In the genomic region with DNA sequence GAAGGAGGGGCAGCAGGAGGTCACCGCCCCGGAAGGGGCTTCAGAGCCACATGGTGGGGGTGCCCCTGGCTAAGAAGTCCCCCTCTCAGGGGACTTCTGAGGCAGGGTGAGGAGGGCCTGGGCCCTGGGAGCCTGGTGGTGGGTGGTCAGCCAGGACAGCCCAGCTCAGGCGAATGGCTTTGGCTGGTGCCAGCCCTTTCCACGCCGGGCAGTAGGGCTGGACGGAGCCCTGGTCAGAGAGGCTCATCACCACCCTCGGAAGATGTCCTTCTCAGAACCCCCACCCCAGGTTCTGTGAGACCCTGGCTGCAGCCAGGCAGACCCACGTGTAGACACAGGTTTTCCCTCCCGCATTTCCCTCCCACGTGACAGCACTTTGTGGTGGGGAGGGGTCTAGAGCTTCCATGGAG, we compare ENCODE assay signal across 24 cellular contexts.
"Had no signal": no experiment of that assay in that cellular context is flagged by ENCODE, and none has a peak within 500 bp of the region (broad histone marks: within the 10 kb centered on the region; RNA-seq: fewer than 3 reads in every experiment).

No MANE protein-coding gene starts in this region.

- H3K27me3 ChIP-seq: heart left ventricle, spleen, testis, vagina had no signal

- H3K36me3 ChIP-seq: vagina, WERI-Rb-1 had no signal

- H3K36me3 Mint-ChIP-seq: activated naive CD4-positive, alpha-beta T cell treated with anti-CD3 and anti-CD28 coated beads, Interleukin-2, amount 50 U/mL, for 24 hours; memory B cell; naive thymus-derived CD4-positive, alpha-beta T cell had no signal

- H3K4me3 ChIP-seq: heart left ventricle, spleen, testis, vagina had no signal

- H3K27ac Mint-ChIP-seq: activated naive CD4-positive, alpha-beta T cell treated with anti-CD3 and anti-CD28 coated beads, Interleukin-2, amount 50 U/mL, for 24 hours; activated naive CD8-positive, alpha-beta T cell treated with anti-CD3 and anti-CD28 coated beads, Interleukin-2, amount 50 U/mL, for 24 hours; memory B cell; T-helper 17 cell had no signal

- H3K9me3 ChIP-seq: heart left ventricle, spleen, testis, vagina had no signal

- DNase-seq: activated CD4-positive, alpha-beta T cell treated with anti-CD3 and anti-CD28 coated beads for 48 hours; activated CD4-positive, alpha-beta T cell treated with anti-CD3 and anti-CD28 coated beads, Interleukin-2, amount 50 U/mL, for 48 hours; activated CD8-positive, alpha-beta memory T cell treated with anti-CD3 and anti-CD28 coated beads for 24 hours; activated gamma-delta T cell; activated naive CD8-positive, alpha-beta T cell treated with anti-CD3 and anti-CD28 coated beads, Interleukin-2, amount 50 U/mL, for 24 hours; activated T-cell treated with anti-CD3 and anti-CD28 coated beads, Interleukin-2, amount 50 U/mL, for 1 hour; amygdala; central memory CD4-positive, alpha-beta T cell; foreskin fibroblast; midbrain; naive thymus-derived CD4-positive, alpha-beta T cell; stimulated activated naive CD8-positive, alpha-beta T cell treated with anti-CD3 and anti-CD28 coated beads, Interleukin-15, Interleukin-2, amounts not matched to agents 100 U/mL and 50 U/mL, for 24 hours; T1000; testis; trophoblast cell; WERI-Rb-1 had no signal

- ATAC-seq: activated CD4-positive, CD25-positive, alpha-beta regulatory T cell treated with anti-CD3 and anti-CD28 coated beads, Interleukin-2, amount 50 U/mL, for 24 hours; activated naive CD8-positive, alpha-beta T cell treated with anti-CD3 and anti-CD28 coated beads, Interleukin-2, amount 50 U/mL, for 24 hours; esophagus mucosa; heart left ventricle; naive thymus-derived CD4-positive, alpha-beta T cell; stimulated activated naive CD8-positive, alpha-beta T cell treated with anti-CD3 and anti-CD28 coated beads, Interleukin-15, Interleukin-2, amounts not matched to agents 100 U/mL and 50 U/mL, for 24 hours; T-helper 17 cell had no signal

- H3K9me3 Mint-ChIP-seq: activated naive CD4-positive, alpha-beta T cell treated with anti-CD3 and anti-CD28 coated beads, Interleukin-2, amount 50 U/mL, for 24 hours; activated naive CD8-positive, alpha-beta T cell treated with anti-CD3 and anti-CD28 coated beads, Interleukin-2, amount 50 U/mL, for 24 hours had no signal

- H3K4me1 Mint-ChIP-seq: activated naive CD4-positive, alpha-beta T cell treated with anti-CD3 and anti-CD28 coated beads, Interleukin-2, amount 50 U/mL, for 24 hours; activated naive CD8-positive, alpha-beta T cell treated with anti-CD3 and anti-CD28 coated beads, Interleukin-2, amount 50 U/mL, for 24 hours; memory B cell; T-helper 17 cell had no signal

- H3K4me3 Mint-ChIP-seq: activated naive CD4-positive, alpha-beta T cell treated with anti-CD3 and anti-CD28 coated beads, Interleukin-2, amount 50 U/mL, for 24 hours; activated naive CD8-positive, alpha-beta T cell treated with anti-CD3 and anti-CD28 coated beads, Interleukin-2, amount 50 U/mL, for 24 hours; memory B cell; naive thymus-derived CD4-positive, alpha-beta T cell; T-helper 17 cell had no signal

- H3K27me3 Mint-ChIP-seq: activated naive CD4-positive, alpha-beta T cell treated with anti-CD3 and anti-CD28 coated beads, Interleukin-2, amount 50 U/mL, for 24 hours; activated naive CD8-positive, alpha-beta T cell treated with anti-CD3 and anti-CD28 coated beads, Interleukin-2, amount 50 U/mL, for 24 hours; naive thymus-derived CD4-positive, alpha-beta T cell; T-helper 17 cell had no signal

- H3K27ac ChIP-seq: heart left ventricle, testis, vagina, WERI-Rb-1 had no signal
